Comparison of ENCODE assay signal across 23 cellular contexts in the genomic region with DNA sequence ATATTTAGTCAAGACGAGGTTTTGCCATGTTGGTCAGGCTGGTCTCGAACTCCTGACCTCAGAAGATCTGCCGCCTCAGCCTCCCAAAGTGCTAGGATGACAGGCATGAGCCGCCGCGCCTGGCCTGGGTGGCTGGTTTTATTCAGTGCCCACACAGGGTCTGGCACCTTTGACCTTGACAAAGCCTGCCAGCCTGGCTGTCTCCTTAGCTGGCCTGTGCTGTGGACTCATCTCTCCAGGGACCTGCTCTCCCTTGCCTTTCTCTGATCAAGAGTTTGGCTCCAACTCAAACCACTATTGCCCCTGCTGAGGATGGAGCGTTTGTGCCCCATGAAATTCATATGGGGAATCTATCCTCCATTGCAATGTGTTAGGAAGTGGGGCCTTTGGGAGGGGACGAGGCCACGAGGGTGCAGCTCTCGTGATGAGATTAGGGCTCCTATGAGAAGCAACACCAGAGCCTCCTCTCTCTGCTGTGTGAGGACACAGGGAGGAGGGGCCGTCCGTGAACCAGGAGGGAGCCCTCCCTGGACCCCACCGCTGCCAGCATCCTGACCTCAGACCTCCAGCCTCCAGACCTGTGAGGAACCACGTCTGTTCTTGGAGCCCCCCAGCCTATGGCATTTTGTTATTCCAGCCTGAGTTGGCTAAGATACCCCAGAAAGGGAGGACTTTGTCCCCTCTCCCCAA. TPM values are rescaled to one million over a fixed set of nuclear protein-coding genes. Genes with fewer than 3 reads are reported as not detected.
DNase-seq lines count a peak whose midpoint lies in the region; ATAC-seq and TF ChIP-seq lines count a peak whose summit lies in the region.
"Had no signal": no experiment of that assay in that cellular context is flagged by ENCODE, and none has a peak within 500 bp of the region (broad histone marks: within the 10 kb centered on the region; RNA-seq: fewer than 3 reads in every experiment).

No MANE protein-coding gene starts in this region.

- peaks cover 17% of the 10 kb centered on the region for H3K9me3 Mint-ChIP-seq in GM23338
- H3K9me3 Mint-ChIP-seq: CD4-positive, alpha-beta T cell had no signal

- intact Hi-C loops in stomach (cut with DNase I; ENCODE audit: low total_unique reads), result no loop called here

- no peak for TF ChIP-seq POLR2A in stomach (IDR thresholded peaks at IDR 0.05)

- TF ChIP-seq CTCF in GM23338 (conservative IDR thresholded peaks at IDR 0.05; ENCODE audit: low read depth in 2 of 2) (no peak), stomach (IDR thresholded peaks at IDR 0.05) (no peak)

- H3K27me3 ChIP-seq in GM23338 (ENCODE audit: insufficient read depth), result no peaks in the 10 kb centered on the region
- peaks cover 0 to 62% (median 14%) of the 10 kb centered on the region in 3 donors for H3K27me3 ChIP-seq in stomach
- H3K27me3 ChIP-seq: ascending aorta had no signal

- H3K9me2 ChIP-seq in GM23338 (ENCODE audit: insufficient read depth), result no peaks in the 10 kb centered on the region

- peaks cover 10% of the 10 kb centered on the region; the same call in 2 of the 3 replicates for H3K36me3 Mint-ChIP-seq in GM23338 (ENCODE audit: low read depth)
- H3K36me3 Mint-ChIP-seq: activated naive CD8-positive, alpha-beta T cell treated with anti-CD3 and anti-CD28 coated beads for 36 hours had no signal

- no peak overlapping the region for H3K27ac ChIP-seq in GM23338 (ENCODE audit: low read depth)
- H3K27ac ChIP-seq in stomach, result no peak overlapping the region
- H3K27ac ChIP-seq: ascending aorta, SJSA1, thoracic aorta had no signal

- H3K4me3 Mint-ChIP-seq in GM23338, result no peak overlapping the region
- H3K4me3 Mint-ChIP-seq: activated naive CD8-positive, alpha-beta T cell treated with anti-CD3 and anti-CD28 coated beads for 36 hours; CD4-positive, alpha-beta T cell; effector memory CD8-positive, alpha-beta T cell; HFFc6; naive thymus-derived CD4-positive, alpha-beta T cell had no signal

- no peaks in the 10 kb centered on the region for H3F3A ChIP-seq in GM23338 (replicated peaks; ENCODE audit: low read depth)

- H3K36me3 ChIP-seq in GM23338 (ENCODE audit: insufficient read depth), result no peaks in the 10 kb centered on the region
- no peaks in the 10 kb centered on the region for H3K36me3 ChIP-seq in stomach
- H3K36me3 ChIP-seq: ascending aorta, SJSA1, thoracic aorta had no signal

- no peak overlapping the region for H3K27ac Mint-ChIP-seq in GM23338
- H3K27ac Mint-ChIP-seq: activated naive CD8-positive, alpha-beta T cell treated with anti-CD3 and anti-CD28 coated beads for 36 hours; CD4-positive, alpha-beta T cell; effector memory CD8-positive, alpha-beta T cell; HFFc6; naive thymus-derived CD4-positive, alpha-beta T cell had no signal

- H3K4me3 ChIP-seq in GM23338 (no peak overlapping the region), stomach (no peak overlapping the region)
- H3K4me3 ChIP-seq: ascending aorta, SJSA1, thoracic aorta had no signal

- no peaks in the 10 kb centered on the region for H3K79me2 ChIP-seq in GM23338 (replicated peaks; ENCODE audit: insufficient read depth)

- H2AFZ ChIP-seq in GM23338, result peak overlapping the region; percentile 76; the same call in 1 of the 2 replicates

- TF ChIP-seq EP300 in stomach (IDR thresholded peaks at IDR 0.05), result no peak

- peak; percentile 33 for DNase-seq in activated CD8-positive, alpha-beta memory T cell treated with anti-CD3 and anti-CD28 coated beads, Interleukin-2, amount 50 U/mL, for 48 hours
- DNase-seq in activated CD8-positive, alpha-beta memory T cell treated with anti-CD3 and anti-CD28 coated beads, Interleukin-2, amount 50 U/mL, for 4 hours, result no peak
- DNase-seq in GM23338 (ENCODE audit: low spot score) (no peak), left lobe of liver (ENCODE audit: low spot score) (peak; percentile 15), stomach (peak; percentile 14), NCI-H2029 treated with DMSO at 0.1 percent for 48 hours (lab: John Stamatoyannopoulos, UW) (no peak)
- DNase-seq: activated CD4-positive, alpha-beta T cell treated with anti-CD3 and anti-CD28 coated beads, Interleukin-2, amount 50 U/mL, for 1 hour; activated naive CD8-positive, alpha-beta T cell treated with anti-CD3 and anti-CD28 coated beads for 36 hours; DMS79 treated with DMSO at 0.1 percent for 48 hours; effector memory CD8-positive, alpha-beta T cell; GDM1; HFFc6; naive thymus-derived CD4-positive, alpha-beta T cell; NCI-H446 treated with DMSO at 0.1 percent for 48 hours; NCI-H82; stimulated activated naive CD4-positive, alpha-beta T cell; T1000 had no signal

- peaks cover 0 to 8% (median 2%) of the 10 kb centered on the region in 4 donors for H3K9me3 ChIP-seq in stomach
- H3K9me3 ChIP-seq: ascending aorta, SJSA1, thoracic aorta had no signal

- WGBS in stomach, 5 donors, result 59 to 76% (median 70%) methylated on average over 14 of the region's 14 CpGs

- ATAC-seq in GM23338 (no peak), left lobe of liver (no peak), GM18870 (IDR thresholded peaks at IDR 0.05; ENCODE audit: unreplicated experiment) (no peak), GM18519 (IDR thresholded peaks at IDR 0.05; ENCODE audit: low FRiP score, unreplicated experiment) (no peak)
- ATAC-seq: effector memory CD8-positive, alpha-beta T cell; naive thymus-derived CD4-positive, alpha-beta T cell had no signal

- H3K4me1 ChIP-seq in GM23338 (ENCODE audit: insufficient read depth) (peaks cover 13% of the 10 kb centered on the region), stomach (no peaks in the 10 kb centered on the region)
- H3K4me1 ChIP-seq: ascending aorta, SJSA1 had no signal

- peaks cover 10% of the 10 kb centered on the region for H3K27me3 Mint-ChIP-seq in GM23338 (ENCODE audit: insufficient read depth, low read depth, poor library complexity)
- H3K27me3 Mint-ChIP-seq: activated naive CD8-positive, alpha-beta T cell treated with anti-CD3 and anti-CD28 coated beads for 36 hours had no signal

- H3K4me2 ChIP-seq in GM23338, result no peak overlapping the region

- no peaks in the 10 kb centered on the region for H4K20me1 ChIP-seq in GM23338 (replicated peaks; ENCODE audit: insufficient read depth)

- peaks cover 23% of the 10 kb centered on the region for H3K4me1 Mint-ChIP-seq in GM23338
- H3K4me1 Mint-ChIP-seq: activated naive CD8-positive, alpha-beta T cell treated with anti-CD3 and anti-CD28 coated beads for 36 hours; naive thymus-derived CD4-positive, alpha-beta T cell had no signal

TF ChIP-seq in GM23338, 12 proteins besides CTCF, POLR2A, EP300 and RAD21:
- TF ChIP-seq, protein P1, sequence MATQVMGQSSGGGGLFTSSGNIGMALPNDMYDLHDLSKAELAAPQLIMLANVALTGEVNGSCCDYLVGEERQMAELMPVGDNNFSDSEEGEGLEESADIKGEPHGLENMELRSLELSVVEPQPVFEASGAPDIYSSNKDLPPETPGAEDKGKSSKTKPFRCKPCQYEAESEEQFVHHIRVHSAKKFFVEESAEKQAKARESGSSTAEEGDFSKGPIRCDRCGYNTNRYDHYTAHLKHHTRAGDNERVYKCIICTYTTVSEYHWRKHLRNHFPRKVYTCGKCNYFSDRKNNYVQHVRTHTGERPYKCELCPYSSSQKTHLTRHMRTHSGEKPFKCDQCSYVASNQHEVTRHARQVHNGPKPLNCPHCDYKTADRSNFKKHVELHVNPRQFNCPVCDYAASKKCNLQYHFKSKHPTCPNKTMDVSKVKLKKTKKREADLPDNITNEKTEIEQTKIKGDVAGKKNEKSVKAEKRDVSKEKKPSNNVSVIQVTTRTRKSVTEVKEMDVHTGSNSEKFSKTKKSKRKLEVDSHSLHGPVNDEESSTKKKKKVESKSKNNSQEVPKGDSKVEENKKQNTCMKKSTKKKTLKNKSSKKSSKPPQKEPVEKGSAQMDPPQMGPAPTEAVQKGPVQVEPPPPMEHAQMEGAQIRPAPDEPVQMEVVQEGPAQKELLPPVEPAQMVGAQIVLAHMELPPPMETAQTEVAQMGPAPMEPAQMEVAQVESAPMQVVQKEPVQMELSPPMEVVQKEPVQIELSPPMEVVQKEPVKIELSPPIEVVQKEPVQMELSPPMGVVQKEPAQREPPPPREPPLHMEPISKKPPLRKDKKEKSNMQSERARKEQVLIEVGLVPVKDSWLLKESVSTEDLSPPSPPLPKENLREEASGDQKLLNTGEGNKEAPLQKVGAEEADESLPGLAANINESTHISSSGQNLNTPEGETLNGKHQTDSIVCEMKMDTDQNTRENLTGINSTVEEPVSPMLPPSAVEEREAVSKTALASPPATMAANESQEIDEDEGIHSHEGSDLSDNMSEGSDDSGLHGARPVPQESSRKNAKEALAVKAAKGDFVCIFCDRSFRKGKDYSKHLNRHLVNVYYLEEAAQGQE (IDR thresholded peaks at IDR 0.05; ENCODE audit: unreplicated experiment), result no peak
- TF ChIP-seq EZH2 (IDR thresholded peaks at IDR 0.05; ENCODE audit: low read depth, unreplicated experiment), result no peak
- no peak for TF ChIP-seq CREB1 (CRISPR knock-in tag; IDR thresholded peaks at IDR 0.05; ENCODE audit: low read depth)
- no peak for TF ChIP-seq POLR2AphosphoS5 (IDR thresholded peaks at IDR 0.05; ENCODE audit: low read depth)
- no peak for TF ChIP-seq ZNF331 (CRISPR knock-in tag; IDR thresholded peaks at IDR 0.05; ENCODE audit: low read depth)
- no peak for TF ChIP-seq JUNB (IDR thresholded peaks at IDR 0.05; ENCODE audit: unreplicated experiment)
- no peak for TF ChIP-seq STAT1 (IDR thresholded peaks at IDR 0.05; ENCODE audit: unreplicated experiment)

RNA-seq across cellular contexts. Expression of a gene that starts 45.0 kb away (rescaled TPM):
- 47.5 and 79.9 TPM in 2 replicates for total RNA-seq in GM23338 (2014; rRNA removed; shearing (Covaris generic))
- polyA plus RNA-seq in GM23338 (2016; fragmentation: Nextera tagmentation; extraction: Ambion mirVana) (143 and 149 TPM in 2 replicates), stomach (100 to 1,000 TPM in 1 of 3 donors, 10 to 100 TPM in 2; 67.4 to 101 (median 90.0) TPM)
- total RNA-seq in left lobe of liver (31.1 TPM), stomach (10 to 100 TPM in 4 of 5 donors, 1 to 10 TPM in 1; 4.9 to 96.9 (median 26.7) TPM)

RNA-seq across cellular contexts. Expression of a gene that starts 46.5 kb away (rescaled TPM):
- total RNA-seq in GM23338 (2014; rRNA removed; shearing (Covaris generic)), result 82.1 and 94.8 TPM in 2 replicates
- polyA plus RNA-seq in GM23338 (2016; fragmentation: Nextera tagmentation; extraction: Ambion mirVana) (279 and 289 TPM in 2 replicates), stomach (10 to 100 TPM; 92.6 to 95.0 (median 93.3) TPM)
- total RNA-seq in left lobe of liver (27.0 TPM), stomach (10 to 100 TPM in 4 of 5 donors, not detected in 1; 12.8 to 86.0 (median 39.7) TPM)

Comparison
In these comparisons a context has a peak if more than half of its experiments do, and no peak if none do; other contexts are left out.
1. DNase-seq: peak in activated CD8-positive, alpha-beta memory T cell treated with anti-CD3 and anti-CD28 coated beads, Interleukin-2, amount 50 U/mL, for 48 hours (single experiment), left lobe of liver (single experiment) and stomach (single experiment); none in activated CD8-positive, alpha-beta memory T cell treated with anti-CD3 and anti-CD28 coated beads, Interleukin-2, amount 50 U/mL, for 4 hours (single experiment), GM23338 (single experiment) and NCI-H2029 treated with DMSO at 0.1 percent for 48 hours (single experiment).